8 cellular contexts compared by ENCODE assay signal in the genomic region with DNA sequence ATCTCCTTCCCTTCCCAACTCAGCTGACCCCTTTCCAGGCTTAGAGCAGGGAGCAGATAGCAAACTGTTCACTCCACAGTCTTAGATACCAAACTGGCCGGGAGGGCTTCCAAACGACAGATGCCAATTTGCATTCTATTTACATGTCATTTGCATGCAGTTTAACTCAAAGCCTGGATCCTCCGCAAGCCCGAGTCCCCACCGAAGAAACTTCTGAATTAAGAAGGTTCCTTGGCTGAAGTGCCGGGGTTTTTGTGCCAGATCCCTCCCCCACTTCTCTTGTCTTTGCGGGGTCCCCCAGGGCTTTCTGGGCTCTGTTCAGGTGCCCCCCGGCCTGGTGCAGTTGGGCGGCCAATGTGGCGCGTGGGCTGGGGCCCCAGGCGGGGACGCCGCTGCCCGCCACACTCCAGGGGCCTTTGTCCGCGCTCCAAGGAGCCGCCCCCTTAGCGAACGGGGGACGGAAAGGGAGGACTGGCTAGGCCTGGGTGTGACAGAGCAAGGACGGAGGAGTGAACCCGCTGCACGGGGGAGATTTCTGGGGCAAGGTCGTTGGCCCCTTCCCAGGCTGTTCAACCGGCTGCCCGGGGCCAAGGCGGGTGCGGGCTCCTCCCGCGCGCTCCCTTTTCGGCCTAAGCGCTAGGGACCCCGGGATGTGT. TPM values are rescaled to one million over a fixed set of nuclear protein-coding genes. Genes with fewer than 3 reads are reported as not detected.
DNase-seq lines count a peak whose midpoint lies in the region; ATAC-seq and TF ChIP-seq lines count a peak whose summit lies in the region.

No MANE protein-coding gene starts in this region.

- TF ChIP-seq CTCF in WI38 (IDR thresholded peaks at IDR 0.05; ENCODE audit: low read depth, low read length), result no peak
- TF ChIP-seq CTCF in heart left ventricle (IDR thresholded peaks at IDR 0.05), result no peak
- TF ChIP-seq CTCF in progenitor cell of endocrine pancreas (IDR thresholded peaks at IDR 0.05; ENCODE audit: unreplicated experiment), result no peak

- H3K36me3 ChIP-seq in heart left ventricle, result peaks cover 0 to 30% (median 0%) of the 10 kb centered on the region in 9 donors

- peaks cover 1 to 61% (median 36%) of the 10 kb centered on the region in 12 donors for H3K4me1 ChIP-seq in heart left ventricle

- peak overlapping the region; percentile 84 for H3K4me3 Mint-ChIP-seq in progenitor cell of endocrine pancreas (ENCODE audit: low read depth)

- peak overlapping the region; percentile 84 for H3K4me3 ChIP-seq in WI38 (ENCODE audit: low read depth, low read length)
- H3K4me3 ChIP-seq in heart left ventricle, result peak overlapping the region; percentile 73 to 100 (median 90)

- peaks cover 18% of the 10 kb centered on the region for H3K4me1 Mint-ChIP-seq in progenitor cell of endocrine pancreas (ENCODE audit: low read depth)

- no peaks in the 10 kb centered on the region for H3K9me3 Mint-ChIP-seq in progenitor cell of endocrine pancreas (ENCODE audit: low read depth)

- DNase-seq in NCI-H1417 (lab: John Stamatoyannopoulos, UW), result peak in 2 of 3 experiments; percentile 76 to 77
- no peak for DNase-seq in NCI-H1417 treated with DMSO at 0.1 percent for 48 hours (lab: John Stamatoyannopoulos, UW)
- peak; percentile 59 to 77 (median 70) for DNase-seq in heart left ventricle
- DNase-seq in progenitor cell of endocrine pancreas (ENCODE audit: low spot score, unreplicated experiment), result peak; percentile 45

- no peak for TF ChIP-seq POLR2A in heart left ventricle (IDR thresholded peaks at IDR 0.05)

- ATAC-seq in heart left ventricle (peak; percentile 36 to 70 (median 66)), HG03280 (IDR thresholded peaks at IDR 0.05; ENCODE audit: unreplicated experiment) (no peak), HG02642 (IDR thresholded peaks at IDR 0.05; ENCODE audit: poor library complexity, unreplicated experiment) (no peak), GM18870 (IDR thresholded peaks at IDR 0.05; ENCODE audit: unreplicated experiment) (no peak)

- intact Hi-C loops in heart left ventricle (cut with DNase I), result loop anchor here in 9 of 10 donors (2.0 to 10.0 kb wide), 9 partner anchors 41 to 241 kb away; partner anchors contain the start of genes IQCK (in 7 of the 9) and KNOP1 (in 7 of the 9)

- peaks cover 21% of the 10 kb centered on the region for H3K27me3 Mint-ChIP-seq in progenitor cell of endocrine pancreas

- H3K36me3 Mint-ChIP-seq in progenitor cell of endocrine pancreas (ENCODE audit: insufficient read depth), result peaks cover 4% of the 10 kb centered on the region

- peak overlapping the region; percentile 91 for H3K27ac Mint-ChIP-seq in progenitor cell of endocrine pancreas

- peaks cover 0 to 24% (median 0%) of the 10 kb centered on the region in 9 donors for H3K27me3 ChIP-seq in heart left ventricle

- no peaks in the 10 kb centered on the region for H3K9me3 ChIP-seq in heart left ventricle

- peak overlapping the region; percentile 72 to 96 (median 91) for H3K27ac ChIP-seq in heart left ventricle

- 1 to 2% (median 1%) methylated on average over 8 to 35 of the region's 35 CpGs for WGBS in heart left ventricle, 4 donors

RNA-seq across cellular contexts. Expression of gene GPRC5B, which starts 1.2 kb away (rescaled TPM):
- total RNA-seq in heart left ventricle, result 100 to 1,000 TPM in 1 of 9 donors, 10 to 100 TPM in 8; 54.7 to 104 (median 77.9) TPM
- polyA plus RNA-seq in heart left ventricle, result 10 to 100 TPM; 43.0 to 97.5 TPM
- total RNA-seq in progenitor cell of endocrine pancreas, result 40.6 and 44.3 TPM in 2 replicates

Comparison
In these comparisons a context has a peak if more than half of its experiments do, and no peak if none do; other contexts are left out.
1. ATAC-seq: peak in heart left ventricle (4 of 4); none in HG03280 (single experiment), HG02642 (single experiment) and GM18870 (single experiment).